Comparison of ENCODE assay signal across 8 cellular contexts in the genomic region with DNA sequence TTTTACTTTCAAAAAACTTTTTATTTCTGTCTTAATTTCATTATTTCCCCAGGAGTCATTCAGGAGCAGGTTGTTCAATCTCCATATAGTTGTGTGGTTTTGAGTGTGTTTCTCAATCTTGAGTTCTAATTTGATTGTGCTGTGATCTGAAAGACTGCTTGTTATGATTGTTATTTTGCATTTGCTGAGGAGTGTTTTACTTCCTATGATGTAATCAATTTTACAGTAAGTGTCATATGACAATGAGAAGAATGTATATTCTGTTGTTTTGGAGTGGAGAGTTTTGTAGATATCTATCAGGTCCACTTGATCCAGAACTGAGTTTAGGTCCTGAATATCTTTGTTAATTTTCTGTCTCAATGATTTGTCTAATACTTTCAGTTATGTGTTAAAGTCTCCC.
"Had no signal": no experiment of that assay in that cellular context is flagged by ENCODE, and none has a peak within 500 bp of the region (broad histone marks: within the 10 kb centered on the region; RNA-seq: fewer than 3 reads in every experiment).

No MANE protein-coding gene starts in this region.

- ATAC-seq: GM12878 had no signal

- FAIRE-seq: G401.6, GM12878, GM12891, GM12892, GM18507, GM19239 had no signal

- H3K4me3 ChIP-seq: GM12878 had no signal

- DNase-seq: GDM1, GF-D8 had no signal
